9 cellular contexts compared by ENCODE assay signal in genomic region chr7:90178592-90179279, GRCh38. TPM values are rescaled to one million over a fixed set of nuclear protein-coding genes. Genes with fewer than 3 reads are reported as not detected.
DNase-seq lines count a peak whose midpoint lies in the region; ATAC-seq and TF ChIP-seq lines count a peak whose summit lies in the region.
"Had no signal": no experiment of that assay in that cellular context is flagged by ENCODE, and none has a peak within 500 bp of the region (broad histone marks: within the 10 kb centered on the region; RNA-seq: fewer than 3 reads in every experiment).

No MANE protein-coding gene starts in this region.

- H3K4me1 Mint-ChIP-seq in activated T-helper 1 cell treated with anti-CD3 and anti-CD28 coated beads, Interleukin-12 subunit alpha, Interleukin-12 subunit beta, Interleukin-2, Interleukin-4 antibody, amounts not matched to agents 30 ng/mL and 10 ng/mL and 1 ng/mL, durations not matched to agents 14 hours and 24 hours and 36 hours (ENCODE audit: low read depth): peaks cover 29% of the 10 kb centered on the region
- peaks cover 0 to 7% (median 6%) of the 10 kb centered on the region in 3 donors for H3K4me1 Mint-ChIP-seq in naive B cell

- TF ChIP-seq POLR2A in ovary (IDR thresholded peaks at IDR 0.05): no peak

- H3K27me3 ChIP-seq in colonic mucosa (no peaks in the 10 kb centered on the region), ovary (no peaks in the 10 kb centered on the region)

- H3K27me3 Mint-ChIP-seq in activated T-helper 1 cell treated with anti-CD3 and anti-CD28 coated beads, Interleukin-12 subunit alpha, Interleukin-12 subunit beta, Interleukin-2, Interleukin-4 antibody, amounts not matched to agents 30 ng/mL and 10 ng/mL and 1 ng/mL, durations not matched to agents 14 hours and 24 hours and 36 hours (ENCODE audit: insufficient read depth): no peaks in the 10 kb centered on the region
- H3K27me3 Mint-ChIP-seq in naive B cell: peaks cover 0 to 11% (median 0%) of the 10 kb centered on the region in 3 donors

- DNase-seq in GM04504 (ENCODE audit: low read depth) (peak; percentile 58), naive B cell (no peak), colonic mucosa (no peak), coronary artery (ENCODE audit: low spot score) (no peak), ovary (no peak)
- peak; percentile 14 for DNase-seq in activated T-helper 1 cell treated with anti-CD3 and anti-CD28 coated beads, Interleukin-12 subunit alpha, Interleukin-12 subunit beta, Interleukin-2, Interleukin-4 antibody, amounts not matched to agents 30 ng/mL and 10 ng/mL and 1 ng/mL, durations not matched to agents 14 hours and 24 hours and 36 hours (ENCODE audit: low spot score)

- no peaks in the 10 kb centered on the region for H3K4me1 ChIP-seq in colonic mucosa
- H3K4me1 ChIP-seq in ovary (ENCODE audit: insufficient read depth): no peaks in the 10 kb centered on the region
- H3K4me1 ChIP-seq: parathyroid adenoma had no signal

- H3K36me3 Mint-ChIP-seq in activated T-helper 1 cell treated with anti-CD3 and anti-CD28 coated beads, Interleukin-12 subunit alpha, Interleukin-12 subunit beta, Interleukin-2, Interleukin-4 antibody, amounts not matched to agents 30 ng/mL and 10 ng/mL and 1 ng/mL, durations not matched to agents 14 hours and 24 hours and 36 hours (ENCODE audit: low read depth): peaks cover 9% of the 10 kb centered on the region
- peaks cover 0 to 5% of the 10 kb centered on the region in 2 donors for H3K36me3 Mint-ChIP-seq in naive B cell

- no peak for TF ChIP-seq CTCF in colonic mucosa (IDR thresholded peaks at IDR 0.05)
- TF ChIP-seq CTCF in coronary artery (IDR thresholded peaks at IDR 0.05): no peak
- no peak for TF ChIP-seq CTCF in ovary (IDR thresholded peaks at IDR 0.05)

- H3K27ac ChIP-seq in colonic mucosa (no peak overlapping the region), coronary artery (no peak overlapping the region), ovary (no peak overlapping the region)
- H3K27ac ChIP-seq: parathyroid adenoma had no signal

- peak overlapping the region; percentile 51 for H3K4me3 Mint-ChIP-seq in activated T-helper 1 cell treated with anti-CD3 and anti-CD28 coated beads, Interleukin-12 subunit alpha, Interleukin-12 subunit beta, Interleukin-2, Interleukin-4 antibody, amounts not matched to agents 30 ng/mL and 10 ng/mL and 1 ng/mL, durations not matched to agents 14 hours and 24 hours and 36 hours
- peak overlapping the region in 1 of 8 donors; percentile 2 for H3K4me3 Mint-ChIP-seq in naive B cell

- ATAC-seq in GM21447 (IDR thresholded peaks at IDR 0.05; ENCODE audit: unreplicated experiment) (peak; percentile 98), HG03575 (IDR thresholded peaks at IDR 0.05; ENCODE audit: extremely low read depth, insufficient number of reproducible peaks, low FRiP score, unreplicated experiment) (peak; percentile 87), naive B cell (ENCODE audit: low read depth in 2 of 2) (peak; percentile 40 to 41)

- WGBS in ovary, 3 donors: 76 to 84% (median 82%) methylated on average over 6 of the region's 6 CpGs

- no peak overlapping the region for H3K9ac ChIP-seq in colonic mucosa (ENCODE audit: low read depth in 2 of 2, low read length in 2 of 2)
- H3K9ac ChIP-seq: parathyroid adenoma had no signal

- TF ChIP-seq EP300 in ovary (IDR thresholded peaks at IDR 0.05): no peak

- no peak overlapping the region for H3K4me3 ChIP-seq in colonic mucosa
- no peak overlapping the region for H3K4me3 ChIP-seq in coronary artery
- no peak overlapping the region for H3K4me3 ChIP-seq in ovary

- peak overlapping the region; percentile 93 for H3K27ac Mint-ChIP-seq in activated T-helper 1 cell treated with anti-CD3 and anti-CD28 coated beads, Interleukin-12 subunit alpha, Interleukin-12 subunit beta, Interleukin-2, Interleukin-4 antibody, amounts not matched to agents 30 ng/mL and 10 ng/mL and 1 ng/mL, durations not matched to agents 14 hours and 24 hours and 36 hours
- no peak overlapping the region for H3K27ac Mint-ChIP-seq in naive B cell

- H3K36me3 ChIP-seq in colonic mucosa: no peaks in the 10 kb centered on the region
- no peaks in the 10 kb centered on the region for H3K36me3 ChIP-seq in ovary

- intact Hi-C loops in activated T-helper 1 cell treated with anti-CD3 and anti-CD28 coated beads, Interleukin-12 subunit alpha, Interleukin-12 subunit beta, Interleukin-2, Interleukin-4 antibody, amounts not matched to agents 30 ng/mL and 10 ng/mL and 1 ng/mL, durations not matched to agents 14 hours and 24 hours and 36 hours (cut with micrococcal nuclease): loop anchor here (1.0 to 10.0 kb wide), 6 partner anchors 24 to 436 kb away; partner anchors contain the start of genes CFAP69, GTPBP10, STEAP1 and STEAP2
- intact Hi-C loops in colonic mucosa (cut with DNase I): no loop called here
- intact Hi-C loops in ovary (cut with DNase I): no loop called here

- H3K9me3 Mint-ChIP-seq in activated T-helper 1 cell treated with anti-CD3 and anti-CD28 coated beads, Interleukin-12 subunit alpha, Interleukin-12 subunit beta, Interleukin-2, Interleukin-4 antibody, amounts not matched to agents 30 ng/mL and 10 ng/mL and 1 ng/mL, durations not matched to agents 14 hours and 24 hours and 36 hours: peaks cover 26% of the 10 kb centered on the region
- peaks cover 0 to 17% (median 3%) of the 10 kb centered on the region in 7 donors for H3K9me3 Mint-ChIP-seq in naive B cell

- H3K9me3 ChIP-seq in colonic mucosa (no peaks in the 10 kb centered on the region), ovary (no peaks in the 10 kb centered on the region)

RNA-seq across cellular contexts. Expression of gene STEAP1, which starts 24.5 kb away (rescaled TPM):
- 1.9 and 3.3 TPM in 2 replicates for total RNA-seq in activated T-helper 1 cell treated with anti-CD3 and anti-CD28 coated beads, Interleukin-12 subunit alpha, Interleukin-12 subunit beta, Interleukin-2, Interleukin-4 antibody, amounts not matched to agents 30 ng/mL and 10 ng/mL and 1 ng/mL, durations not matched to agents 14 hours and 24 hours and 36 hours
- polyA plus RNA-seq in naive B cell (ENCODE audit: low read depth in 6 of 6): under 1 TPM in 1 of 6 donors, not detected in 5; 0.83 TPM
- total RNA-seq in colonic mucosa: 10 to 100 TPM; 19.2 to 22.0 TPM
- 10 to 100 TPM in 4 of 7 donors, 1 to 10 TPM in 3; 4.8 to 15.5 (median 10.5) TPM for total RNA-seq in ovary
- polyA plus RNA-seq in ovary: 10 to 100 TPM in 1 of 2 donors, 1 to 10 TPM in 1; 6.0 to 10.8 TPM

RNA-seq across cellular contexts. Expression of gene STEAP2, which starts 32.8 kb away (rescaled TPM):
- total RNA-seq in activated T-helper 1 cell treated with anti-CD3 and anti-CD28 coated beads, Interleukin-12 subunit alpha, Interleukin-12 subunit beta, Interleukin-2, Interleukin-4 antibody, amounts not matched to agents 30 ng/mL and 10 ng/mL and 1 ng/mL, durations not matched to agents 14 hours and 24 hours and 36 hours: 0.05 TPM in 1 of 2 replicates, not detected in the other
- polyA plus RNA-seq in naive B cell (ENCODE audit: low read depth in 6 of 6) (not detected), ovary (10 to 100 TPM in 1 of 2 donors, 1 to 10 TPM in 1; 10.0 to 15.7 TPM)
- total RNA-seq in colonic mucosa (10 to 100 TPM; 19.7 to 27.3 TPM), ovary (10 to 100 TPM; 21.1 to 47.1 (median 27.6) TPM)

Comparison
In these comparisons a context has a peak if more than half of its experiments do, and no peak if none do; other contexts are left out.
1. DNase-seq: peak in GM04504 (single experiment) and activated T-helper 1 cell treated with anti-CD3 and anti-CD28 coated beads, Interleukin-12 subunit alpha, Interleukin-12 subunit beta, Interleukin-2, Interleukin-4 antibody, amounts not matched to agents 30 ng/mL and 10 ng/mL and 1 ng/mL, durations not matched to agents 14 hours and 24 hours and 36 hours (single experiment); none in naive B cell (single experiment), colonic mucosa (single experiment), coronary artery (single experiment) and ovary (0 of 5).
2. ATAC-seq: peak in every context shown above with its lines; median percentile 98 in GM21447; 87 in HG03575; 40 in naive B cell.
3. RNA of gene STEAP2, which starts 32.8 kb away (total RNA-seq): 21.1 to 47.1 TPM in ovary and 19.7 to 27.3 TPM in colonic mucosa; 0.05 TPM in activated T-helper 1 cell treated with anti-CD3 and anti-CD28 coated beads, Interleukin-12 subunit alpha, Interleukin-12 subunit beta, Interleukin-2, Interleukin-4 antibody, amounts not matched to agents 30 ng/mL and 10 ng/mL and 1 ng/mL, durations not matched to agents 14 hours and 24 hours and 36 hours; every median in the first group is over 10 times any median in the second.